ENCODE assay signal across 27 cellular contexts in genomic region chr11:85893378-85893777, GRCh38. TPM values are rescaled to one million over a fixed set of nuclear protein-coding genes. Genes with fewer than 3 reads are reported as not detected.
"Had no signal": no experiment of that assay in that cellular context is flagged by ENCODE, and none has a peak within 500 bp of the region (broad histone marks: within the 10 kb centered on the region; RNA-seq: fewer than 3 reads in every experiment).

No MANE protein-coding gene starts in this region.

- DNase-seq: activated CD4-positive, CD25-positive, alpha-beta regulatory T cell treated with anti-CD3 and anti-CD28 coated beads, Interleukin-2, amount 50 U/mL, for 72 hours; activated naive CD4-positive, alpha-beta T cell; activated T-cell treated with anti-CD3 and anti-CD28 coated beads, Interleukin-2, amount 50 U/mL, for 1 hour; central memory CD4-positive, alpha-beta T cell; effector memory CD8-positive, alpha-beta T cell; glutamatergic neuron; mucosa of descending colon; stimulated activated CD4-positive, alpha-beta T cell treated with anti-CD3 and anti-CD28 coated beads, Interleukin-12 subunit alpha, Interleukin-12 subunit beta, amount 100 ng/mL, for 4 hours; stimulated activated CD4-positive, alpha-beta T cell treated with anti-CD3 and anti-CD28 coated beads, Interleukin-4, amount 100 ng/mL, for 4 hours; stimulated activated naive CD8-positive, alpha-beta T cell treated with anti-CD3 and anti-CD28 coated beads, Interleukin-15, Interleukin-2, amounts not matched to agents 100 U/mL and 50 U/mL, for 24 hours had no signal

- H3K27me3 ChIP-seq: hepatocyte, right atrium auricular region had no signal

- H3K4me3 ChIP-seq: hepatocyte, mucosa of descending colon, prostate gland, right atrium auricular region had no signal

- H3K4me1 ChIP-seq: prostate gland, right atrium auricular region had no signal

- H3K4me2 ChIP-seq: hepatocyte had no signal

- H3K9me3 ChIP-seq: mucosa of descending colon, prostate gland, right atrium auricular region had no signal

- H3K36me3 ChIP-seq: prostate gland, right atrium auricular region had no signal

- H3K27ac ChIP-seq: hepatocyte, prostate gland, right atrium auricular region, VCaP had no signal

- H3K79me2 ChIP-seq: hepatocyte had no signal

RNA-seq across cellular contexts. Expression of gene CCDC83, which starts 38.2 kb away (rescaled TPM):
- total RNA-seq: activated T-helper 17 cell treated with anti-CD3 and anti-CD28 coated beads, Interleukin-2, amount 50 U/mL, for 72 hours; astrocyte; dermis microvascular lymphatic vessel endothelial cell; endothelial cell of umbilical vein; esophagus mucosa; frontal cortex; hepatocyte; liver; mucosa of descending colon; osteocyte; right atrium auricular region; skeletal muscle tissue; subcutaneous adipose tissue; T-helper 2 cell treated with Interferon-gamma antibody and Interleukin-4, amounts not matched to agents 100 ng/mL and 5 ng/mL, for 36 hours; ureter had no signal
- polyA plus RNA-seq: endothelial cell of umbilical vein, hepatocyte, liver, neural cell had no signal
